Comparison of ENCODE assay signal across 18 cellular contexts in the genomic region with DNA sequence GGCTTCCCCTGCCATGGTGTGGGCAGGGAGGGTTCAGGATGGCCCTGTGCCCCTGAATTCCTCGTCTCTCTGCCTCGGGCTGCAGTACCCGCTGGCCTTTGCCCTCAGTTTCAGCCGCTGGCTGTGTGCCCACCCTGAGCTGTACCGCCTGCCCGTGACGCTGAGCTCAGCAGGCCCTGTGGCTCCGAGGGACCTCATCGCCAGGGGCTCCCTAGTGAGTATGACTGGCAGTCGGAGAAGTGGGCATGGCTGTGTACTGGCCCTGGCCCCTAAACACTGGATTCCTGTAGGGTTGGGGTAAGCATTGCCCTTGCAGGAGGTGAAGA. TPM values are rescaled to one million over a fixed set of nuclear protein-coding genes. Genes with fewer than 3 reads are reported as not detected.
DNase-seq lines count a peak whose midpoint lies in the region; ATAC-seq and TF ChIP-seq lines count a peak whose summit lies in the region.
"Had no signal": no experiment of that assay in that cellular context is flagged by ENCODE, and none has a peak within 500 bp of the region (broad histone marks: within the 10 kb centered on the region; RNA-seq: fewer than 3 reads in every experiment).

No MANE protein-coding gene starts in this region.

- TF ChIP-seq CTCF in PC-3 (conservative IDR thresholded peaks at IDR 0.05; ENCODE audit: low read depth, low read length) (no peak), endodermal cell (conservative IDR thresholded peaks at IDR 0.05) (no peak), liver (IDR thresholded peaks at IDR 0.05; ENCODE audit: low read depth, low read length, missing input control) (no peak), neural progenitor cell (IDR thresholded peaks at IDR 0.05) (no peak)

- H3K4me1 ChIP-seq in PC-3 (ENCODE audit: insufficient read depth, low read length), result peaks cover 7% of the 10 kb centered on the region; the same call in 1 of the 2 replicates
- H3K4me1 ChIP-seq in endodermal cell (ENCODE audit: control insufficient read depth, insufficient read depth, low read length), result no peaks in the 10 kb centered on the region
- H3K4me1 ChIP-seq in liver (ENCODE audit: control insufficient read depth in 4 of 4, insufficient read depth in 4 of 4, low read length in 3 of 4), result peaks cover 0 to 9% (median 3%) of the 10 kb centered on the region in 4 donors
- peaks cover 17% of the 10 kb centered on the region for H3K4me1 ChIP-seq in neural progenitor cell
- H3K4me1 ChIP-seq: A549, BE2C, HAP-1 had no signal

- no peak overlapping the region for H3K9ac ChIP-seq in PC-3 (ENCODE audit: low read length)
- H3K9ac ChIP-seq in endodermal cell (ENCODE audit: extremely low read depth, low read length, poor library complexity, severe bottlenecking), result no peak overlapping the region
- H3K9ac ChIP-seq in liver (ENCODE audit: low read depth in 1 of 2, low read length in 2 of 2), result no peak overlapping the region
- no peak overlapping the region for H3K9ac ChIP-seq in neural progenitor cell

- no peaks in the 10 kb centered on the region for H3K27me3 ChIP-seq in PC-3 (ENCODE audit: low read length)
- H3K27me3 ChIP-seq in endodermal cell (ENCODE audit: control insufficient read depth, insufficient read depth, low read length, poor library complexity, severe bottlenecking), result no peaks in the 10 kb centered on the region
- no peaks in the 10 kb centered on the region for H3K27me3 ChIP-seq in liver (ENCODE audit: control insufficient read depth in 4 of 4, insufficient read depth in 4 of 4, low read length in 3 of 4)
- H3K27me3 ChIP-seq in neural progenitor cell, result no peaks in the 10 kb centered on the region
- H3K27me3 ChIP-seq: BE2C had no signal

- TF ChIP-seq RAD21 in liver (IDR thresholded peaks at IDR 0.05), result no peak

- H3K27me3 Mint-ChIP-seq in endodermal cell (ENCODE audit: insufficient read depth) (no peaks in the 10 kb centered on the region), neural progenitor cell (ENCODE audit: insufficient read depth, low read depth) (peaks cover 2% of the 10 kb centered on the region), T-cell (no peaks in the 10 kb centered on the region)

- H3K27ac ChIP-seq in PC-3 (ENCODE audit: low read length) (no peak overlapping the region), endodermal cell (ENCODE audit: low read depth, low read length) (no peak overlapping the region), liver (ENCODE audit: low read depth in 1 of 2, low read length in 2 of 2) (no peak overlapping the region), neural progenitor cell (no peak overlapping the region)
- H3K27ac ChIP-seq: A549 had no signal

- WGBS in endodermal cell (ENCODE audit: insufficient coverage in 1 of 2, insufficient read length in 1 of 2), 2 experiments, result 94 to 96% methylated on average over 3 to 10 of the region's 10 CpGs
- WGBS in liver, result 33% methylated on average over 10 of the region's 10 CpGs

- no peak for DNase-seq in PC-3
- DNase-seq in endodermal cell, result no peak
- no peak for DNase-seq in neural progenitor cell (ENCODE audit: low spot score)
- no peak for DNase-seq in T-cell
- no peak for DNase-seq in NCI-H1048 (lab: John Stamatoyannopoulos, UW)
- DNase-seq in iPS-NIHi7 (ENCODE audit: extremely low spot score), result no peak
- DNase-seq: CD8-positive, alpha-beta T cell; DMS153; DMS79 treated with DMSO at 0.1 percent for 48 hours; EL; GOT3; HFFc6 had no signal

- POLR2A ChIA-PET in PC-3 (lab: Charles Lee; ENCODE audit: unreplicated experiment) (no interaction called here), T-cell (lab: Charles Lee) (no interaction called here)

- CTCF ChIA-PET in PC-3 (lab: Charles Lee) (interaction anchor here (0.6 kb wide), 2 partner anchors 76 to 85 kb away, joined by 3 to 4 read pairs; no protein-coding TSS in a partner anchor), T-cell (lab: Charles Lee) (no interaction called here)

- H3K4me1 Mint-ChIP-seq in endodermal cell, result peaks cover 15% of the 10 kb centered on the region
- H3K4me1 Mint-ChIP-seq in neural progenitor cell, result peaks cover 16% of the 10 kb centered on the region
- peaks cover 0 to 2% (median 0%) of the 10 kb centered on the region in 3 donors for H3K4me1 Mint-ChIP-seq in T-cell

- no peaks in the 10 kb centered on the region for H3F3A ChIP-seq in PC-3 (ENCODE audit: low read length, unreplicated experiment)
- peaks cover 18% of the 10 kb centered on the region for H3F3A ChIP-seq in neural progenitor cell (ENCODE audit: low read depth)

- no peak overlapping the region for H3K4me2 ChIP-seq in PC-3 (ENCODE audit: low read length)
- H3K4me2 ChIP-seq in neural progenitor cell, result no peak overlapping the region
- H3K4me2 ChIP-seq: A549 had no signal

- H2AFZ ChIP-seq in PC-3 (ENCODE audit: low read length) (peak overlapping the region; percentile 33; the same call in 1 of the 2 replicates), neural progenitor cell (replicated peaks) (no peak overlapping the region)

- no TSS peak for BruUV-seq in PC-3 (replicated peaks; lab: Mats Ljungman, UMichigan)

- H3K4me3 Mint-ChIP-seq in endodermal cell (no peak overlapping the region), neural progenitor cell (no peak overlapping the region), T-cell (no peak overlapping the region)
- H3K4me3 Mint-ChIP-seq: CD14-positive monocyte; CD8-positive, alpha-beta T cell; HFFc6 had no signal

- no peaks in the 10 kb centered on the region for H3K36me3 ChIP-seq in PC-3 (ENCODE audit: low read depth, low read length)
- H3K36me3 ChIP-seq in endodermal cell (ENCODE audit: control insufficient read depth, insufficient read depth, low read length), result peaks cover 8% of the 10 kb centered on the region
- H3K36me3 ChIP-seq in liver (ENCODE audit: control insufficient read depth in 4 of 4, insufficient read depth in 3 of 4, low read depth in 1 of 4, low read length in 3 of 4), result no peaks in the 10 kb centered on the region
- H3K36me3 ChIP-seq in neural progenitor cell, result no peaks in the 10 kb centered on the region
- H3K36me3 ChIP-seq: BE2C had no signal

- no peak overlapping the region for H3K4me3 ChIP-seq in PC-3 (ENCODE audit: low read length)
- H3K4me3 ChIP-seq in endodermal cell (ENCODE audit: low read length), result no peak overlapping the region
- H3K4me3 ChIP-seq in liver (ENCODE audit: low read depth in 1 of 3, low read length in 3 of 3), result no peak overlapping the region
- no peak overlapping the region for H3K4me3 ChIP-seq in neural progenitor cell
- H3K4me3 ChIP-seq: A549, HAP-1 had no signal

- intact Hi-C loops in PC-3 (cut with micrococcal nuclease), result no loop called here

- H3K9me3 Mint-ChIP-seq in endodermal cell (no peaks in the 10 kb centered on the region), neural progenitor cell (no peaks in the 10 kb centered on the region), T-cell (no peaks in the 10 kb centered on the region)
- H3K9me3 Mint-ChIP-seq: CD8-positive, alpha-beta T cell; HFFc6 had no signal

- H3K9me3 ChIP-seq in PC-3 (ENCODE audit: low read length), result no peaks in the 10 kb centered on the region
- no peaks in the 10 kb centered on the region for H3K9me3 ChIP-seq in endodermal cell (ENCODE audit: control insufficient read depth, low read length)
- H3K9me3 ChIP-seq in liver (ENCODE audit: control insufficient read depth in 4 of 4, low read length in 3 of 4), result no peaks in the 10 kb centered on the region
- H3K9me3 ChIP-seq in neural progenitor cell (ENCODE audit: low read depth), result no peaks in the 10 kb centered on the region
- H3K9me3 ChIP-seq: A549, BE2C, HAP-1 had no signal

- H3K9me2 ChIP-seq in PC-3 (replicated peaks; ENCODE audit: low read length), result no peaks in the 10 kb centered on the region

- H3K36me3 Mint-ChIP-seq in endodermal cell (ENCODE audit: low read depth), result peaks cover 7% of the 10 kb centered on the region
- no peaks in the 10 kb centered on the region for H3K36me3 Mint-ChIP-seq in neural progenitor cell
- H3K36me3 Mint-ChIP-seq in T-cell, result no peaks in the 10 kb centered on the region
- H3K36me3 Mint-ChIP-seq: CD14-positive monocyte; CD8-positive, alpha-beta T cell had no signal

- ATAC-seq in PC-3 (no peak), T-cell (replicated peaks in 1 of 4) (no peak), GM21825 (IDR thresholded peaks at IDR 0.05; ENCODE audit: unreplicated experiment) (no peak)
- ATAC-seq: CD8-positive, alpha-beta T cell had no signal

- H3K79me2 ChIP-seq in PC-3 (ENCODE audit: low read length), result no peaks in the 10 kb centered on the region
- H3K79me2 ChIP-seq in neural progenitor cell (ENCODE audit: low read depth), result no peaks in the 10 kb centered on the region

- H3K27ac Mint-ChIP-seq in endodermal cell, result peak overlapping the region; percentile 39
- H3K27ac Mint-ChIP-seq in neural progenitor cell, result peak overlapping the region; percentile 25
- no peak overlapping the region for H3K27ac Mint-ChIP-seq in T-cell
- H3K27ac Mint-ChIP-seq: CD14-positive monocyte; CD8-positive, alpha-beta T cell; HFFc6 had no signal

- H4K20me1 ChIP-seq in PC-3 (ENCODE audit: low read length) (no peaks in the 10 kb centered on the region), neural progenitor cell (ENCODE audit: low read depth) (no peaks in the 10 kb centered on the region)

TF ChIP-seq in liver, 16 proteins besides CTCF, POLR2A, EP300 and RAD21:
- no peak for TF ChIP-seq NR2F2 (IDR thresholded peaks at IDR 0.05)
- TF ChIP-seq HNF4A (conservative IDR thresholded peaks at IDR 0.05), result peak; percentile 32 to 40
TF ChIP-seq in liver: peak in this region for 1.

RNA-seq across cellular contexts. Expression of a gene that starts 59.6 kb away (rescaled TPM):
- total RNA-seq in PC-3 (2014; rRNA removed), result 0.46 and 0.80 TPM in 2 replicates
- total RNA-seq in endodermal cell, result 10 to 100 TPM; 17.3 to 19.7 TPM
- 12.0 TPM for polyA plus RNA-seq in endodermal cell (2013, experiment 1 of 2)
- 11.6 TPM for polyA plus RNA-seq in endodermal cell (2013, experiment 2 of 2)
- total RNA-seq in liver, result 1 to 10 TPM; 1.7 to 4.2 TPM
- 1 to 10 TPM in 1 of 2 donors, under 1 TPM in 1; 0.72 to 1.1 TPM for polyA plus RNA-seq in liver
- total RNA-seq in neural progenitor cell (ENCODE audit: low replicate concordance), result 9.6 and 20.4 TPM in 2 replicates
- under 1 TPM; 0.10 to 0.38 (median 0.13) TPM for total RNA-seq in T-cell
- total RNA-seq: HFFc6 had no signal

Comparison
In these comparisons a context has a peak if more than half of its experiments do, and no peak if none do; other contexts are left out.
1. H3K27ac Mint-ChIP-seq: peak in endodermal cell (single experiment) and neural progenitor cell (single experiment); none in T-cell (0 of 2).